In the genomic region with DNA sequence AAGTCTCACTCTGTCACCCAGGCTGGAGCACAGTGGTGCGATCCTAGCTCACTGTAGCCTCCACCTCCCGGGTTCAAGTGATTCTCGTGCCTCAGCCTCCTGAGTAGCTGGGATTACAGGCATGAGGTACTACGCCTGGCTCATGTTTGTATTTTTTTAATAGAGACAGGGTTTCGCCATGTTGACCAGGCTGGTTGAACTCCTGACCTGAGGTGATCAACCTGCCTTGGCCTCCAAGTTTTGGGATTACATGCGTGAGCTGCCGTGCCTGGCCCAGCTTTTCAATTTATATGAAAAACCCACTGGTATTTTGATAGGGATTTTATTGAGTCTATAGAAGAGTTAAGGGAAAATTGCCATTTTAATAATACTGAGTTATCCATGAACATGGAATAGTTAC, we compare ENCODE assay signal across 31 cellular contexts.
"Had no signal": no experiment of that assay in that cellular context is flagged by ENCODE, and none has a peak within 500 bp of the region (broad histone marks: within the 10 kb centered on the region; RNA-seq: fewer than 3 reads in every experiment).

No MANE protein-coding gene starts in this region.

- H3K9me3 ChIP-seq: neutrophil, pancreas, prostate gland, right atrium auricular region, spleen, suprapubic skin, testis, tibial artery, transverse colon, upper lobe of right lung, uterus had no signal

- H3K27me3 Mint-ChIP-seq: naive thymus-derived CD8-positive, alpha-beta T cell; natural killer cell treated with Interleukin-12 subunit alpha and Interleukin-12 subunit beta and Interleukin-15 and Interleukin-18, amount 100 ng/mL, for 72 hours; stimulated activated memory B cell treated with anti-CD40 and anti-IgM and Interleukin-4, amounts not matched to agents 10 μg/mL and 1 μg/mL and 100 μg/mL, for 72 hours; stimulated activated naive CD8-positive, alpha-beta T cell treated with anti-CD3 and anti-CD28 coated beads, Interleukin-15, amount 100 ng/mL, for 72 hours; type B pancreatic cell had no signal

- H3K27ac Mint-ChIP-seq: nephron progenitor cell; stimulated activated memory B cell treated with anti-CD40 and anti-IgM and Interleukin-4, amounts not matched to agents 10 μg/mL and 1 μg/mL and 100 μg/mL, for 72 hours; stimulated activated naive CD8-positive, alpha-beta T cell treated with anti-CD3 and anti-CD28 coated beads, Interleukin-15, amount 100 ng/mL, for 72 hours; type B pancreatic cell had no signal

- DNase-seq: naive thymus-derived CD8-positive, alpha-beta T cell; nephron progenitor cell; nucleus accumbens; pancreas; retina; spleen; stimulated activated CD4-positive, alpha-beta T cell treated with anti-CD3 and anti-CD28 coated beads, Interleukin-12 subunit alpha, Interleukin-12 subunit beta, amount 100 ng/mL, for 4 hours; stimulated activated CD4-positive, alpha-beta T cell treated with anti-CD3 and anti-CD28 coated beads, Interleukin-1b, Interleukin-23, amount 100 ng/mL, for 48 hours; stimulated activated CD4-positive, alpha-beta T cell treated with anti-CD3 and anti-CD28 coated beads, Interleukin-4, amount 100 ng/mL, for 1 hour; stimulated activated CD4-positive, alpha-beta T cell treated with anti-CD3 and anti-CD28 coated beads, Interleukin-4, amount 100 ng/mL, for 4 hours; stimulated activated CD8-positive, alpha-beta memory T cell treated with anti-CD3 and anti-CD28 coated beads, Interleukin-4, amount 100 ng/mL, for 48 hours; stimulated activated naive CD4-positive, alpha-beta T cell; stimulated activated naive CD8-positive, alpha-beta T cell treated with anti-CD3 and anti-CD28 coated beads, Interleukin-15, amount 100 ng/mL, for 72 hours; stimulated activated naive CD8-positive, alpha-beta T cell treated with anti-CD3 and anti-CD28 coated beads, Interleukin-15, Interleukin-2, amounts not matched to agents 100 U/mL and 50 U/mL, for 24 hours; substantia nigra; testis; tibial artery; transverse colon; upper lobe of right lung; uterus had no signal

- H3K4me1 ChIP-seq: pancreas, right atrium auricular region, tibial artery, transverse colon, upper lobe of right lung, uterus had no signal

- ATAC-seq: naive thymus-derived CD8-positive, alpha-beta T cell; natural killer cell treated with Interleukin-12 subunit alpha and Interleukin-12 subunit beta and Interleukin-15 and Interleukin-18, amount 100 ng/mL, for 72 hours; pancreas; sciatic nerve; stimulated activated memory B cell treated with anti-CD40 and anti-IgM and Interleukin-4, amounts not matched to agents 10 μg/mL and 1 μg/mL and 100 μg/mL, for 72 hours; stimulated activated naive CD8-positive, alpha-beta T cell treated with anti-CD3 and anti-CD28 coated beads, Interleukin-15, amount 100 ng/mL, for 72 hours; stimulated activated naive CD8-positive, alpha-beta T cell treated with anti-CD3 and anti-CD28 coated beads, Interleukin-15, Interleukin-2, amounts not matched to agents 100 U/mL and 50 U/mL, for 24 hours; upper lobe of right lung had no signal

- H3K27me3 ChIP-seq: neutrophil, pancreas, right atrium auricular region, spleen, suprapubic skin, testis, tibial artery, transverse colon, upper lobe of right lung, uterus had no signal

- H3K9me3 Mint-ChIP-seq: natural killer cell treated with Interleukin-12 subunit alpha and Interleukin-12 subunit beta and Interleukin-15 and Interleukin-18, amount 100 ng/mL, for 72 hours; nephron progenitor cell; stimulated activated memory B cell treated with anti-CD40 and anti-IgM and Interleukin-4, amounts not matched to agents 10 μg/mL and 1 μg/mL and 100 μg/mL, for 72 hours; stimulated activated naive CD8-positive, alpha-beta T cell treated with anti-CD3 and anti-CD28 coated beads, Interleukin-15, amount 100 ng/mL, for 72 hours; type B pancreatic cell had no signal

- H3K36me3 ChIP-seq: prostate gland, uterus had no signal

- H3K27ac ChIP-seq: neutrophil, pancreas, prostate gland, right atrium auricular region, spleen, suprapubic skin, testis, tibial artery, transverse colon, upper lobe of right lung, uterus had no signal

- H3K4me2 ChIP-seq: smooth muscle cell had no signal

- H3K4me3 ChIP-seq: pancreas, prostate gland, right atrium auricular region, skin epidermis, smooth muscle cell, spleen, suprapubic skin, testis, tibial artery, transverse colon, upper lobe of right lung, uterus had no signal

- H3K4me3 Mint-ChIP-seq: naive thymus-derived CD8-positive, alpha-beta T cell; natural killer cell treated with Interleukin-12 subunit alpha and Interleukin-12 subunit beta and Interleukin-15 and Interleukin-18, amount 100 ng/mL, for 72 hours; nephron progenitor cell; neural crest cell; stimulated activated memory B cell treated with anti-CD40 and anti-IgM and Interleukin-4, amounts not matched to agents 10 μg/mL and 1 μg/mL and 100 μg/mL, for 72 hours; stimulated activated naive CD8-positive, alpha-beta T cell treated with anti-CD3 and anti-CD28 coated beads, Interleukin-15, amount 100 ng/mL, for 72 hours; type B pancreatic cell had no signal

- H3K4me1 Mint-ChIP-seq: nephron progenitor cell had no signal
